In genomic region chr4:149343614-149344013, GRCh38 we compare ENCODE assay signal across 22 cellular contexts.
DNase-seq lines count a peak whose midpoint lies in the region; ATAC-seq, FAIRE-seq and TF ChIP-seq lines count a peak whose summit lies in the region.
"Had no signal": no experiment of that assay in that cellular context is flagged by ENCODE, and none has a peak within 500 bp of the region (broad histone marks: within the 10 kb centered on the region; RNA-seq: fewer than 3 reads in every experiment).

No MANE protein-coding gene starts in this region.

- no peak for ATAC-seq in GM21367 (IDR thresholded peaks at IDR 0.05; ENCODE audit: unreplicated experiment)
- ATAC-seq: GM23338, HCT116 had no signal

- H3K36me3 ChIP-seq in OCI-LY3 (replicated peaks; ENCODE audit: low read depth, low read length) = no peaks in the 10 kb centered on the region
- no peaks in the 10 kb centered on the region for H3K36me3 ChIP-seq in bronchial epithelial cell (ENCODE audit: control insufficient read depth, insufficient read depth, low read length)
- H3K36me3 ChIP-seq: BE2C had no signal

- H3K27ac ChIP-seq in OCI-LY3 (ENCODE audit: low read length) = no peak overlapping the region
- H3K27ac ChIP-seq: HL-60 had no signal

- H3K9me3 ChIP-seq in OCI-LY3 (ENCODE audit: insufficient read depth, low read length) = no peaks in the 10 kb centered on the region
- H3K9me3 ChIP-seq: BE2C had no signal

- H3K9ac ChIP-seq in OCI-LY3 (ENCODE audit: low read length) = no peak overlapping the region

- H3K4me1 ChIP-seq in OCI-LY3 (ENCODE audit: low read length) = no peaks in the 10 kb centered on the region
- H3K4me1 ChIP-seq: BE2C had no signal

- no peak overlapping the region for H3K4me3 ChIP-seq in OCI-LY3 (ENCODE audit: low read length)
- no peak overlapping the region for H3K4me3 ChIP-seq in bronchial epithelial cell (ENCODE audit: low read depth, low read length)
- no peak overlapping the region for H3K4me3 ChIP-seq in fibroblast of mammary gland (ENCODE audit: control insufficient read depth, low read depth, low read length)
- H3K4me3 ChIP-seq: GM23338 had no signal

- no peaks in the 10 kb centered on the region for H3K36me3 Mint-ChIP-seq in T-helper 2 cell treated with Interferon-gamma antibody and Interleukin-4, amounts not matched to agents 5 μg/mL and 100 μg/mL, for 36 hours (ENCODE audit: low read depth)
- H3K36me3 Mint-ChIP-seq: CD4-positive, CD25-positive, alpha-beta regulatory T cell; CD8-positive, alpha-beta memory T cell had no signal

- H3K27ac Mint-ChIP-seq in T-helper 2 cell treated with Interferon-gamma antibody and Interleukin-4, amounts not matched to agents 5 μg/mL and 100 μg/mL, for 36 hours = no peak overlapping the region
- H3K27ac Mint-ChIP-seq: CD4-positive, CD25-positive, alpha-beta regulatory T cell; CD8-positive, alpha-beta memory T cell; GM23338; HFFc6 had no signal

- H3K9me3 Mint-ChIP-seq in T-helper 2 cell treated with Interferon-gamma antibody and Interleukin-4, amounts not matched to agents 5 μg/mL and 100 μg/mL, for 36 hours = peaks cover 14% of the 10 kb centered on the region

- TF ChIP-seq CTCF in OCI-LY3 (IDR thresholded peaks at IDR 0.05; ENCODE audit: low read depth, low read length) (no peak), bronchial epithelial cell (IDR thresholded peaks at IDR 0.05; ENCODE audit: insufficient read depth, low read length, severe bottlenecking) (no peak), fibroblast of mammary gland (conservative IDR thresholded peaks at IDR 0.05; ENCODE audit: control insufficient read depth, insufficient read depth, low read depth, low read length) (no peak)

- no peaks in the 10 kb centered on the region for H3K79me2 ChIP-seq in OCI-LY3 (ENCODE audit: low read length)

- H3K4me2 ChIP-seq in OCI-LY3 (ENCODE audit: low read length) = no peak overlapping the region
- H3K4me2 ChIP-seq: GM23338 had no signal

- H3K4me1 Mint-ChIP-seq in T-helper 2 cell treated with Interferon-gamma antibody and Interleukin-4, amounts not matched to agents 5 μg/mL and 100 μg/mL, for 36 hours (ENCODE audit: low read depth) = no peaks in the 10 kb centered on the region
- H3K4me1 Mint-ChIP-seq: CD4-positive, CD25-positive, alpha-beta regulatory T cell; CD8-positive, alpha-beta memory T cell; GM23338 had no signal

- peak; percentile 65 for DNase-seq in bronchial epithelial cell (ENCODE audit: low read depth)
- peak; percentile 32 for DNase-seq in fibroblast of mammary gland (ENCODE audit: low read depth)
- DNase-seq in T-helper 2 cell treated with Interferon-gamma antibody and Interleukin-4, amounts not matched to agents 5 μg/mL and 100 μg/mL, for 36 hours (ENCODE audit: low spot score) = no peak
- no peak for DNase-seq in activated CD8-positive, alpha-beta memory T cell treated with anti-CD3 and anti-CD28 coated beads for 24 hours
- DNase-seq: ACHN; BE2C; C1 segment of cervical spinal cord; CD4-positive, CD25-positive, alpha-beta regulatory T cell; CD8-positive, alpha-beta memory T cell; COR-L47; DMS 273 treated with DMSO at 0.1 percent for 48 hours; DND-41; EL; H7; HFFc6 had no signal

- FAIRE-seq in bronchial epithelial cell (lab: Jason Lieb, UNC) = peak; percentile 84
- FAIRE-seq: G401.6, GM12891 had no signal

- H2AFZ ChIP-seq in OCI-LY3 (ENCODE audit: low read depth, low read length) = 0 out of 2 replicates have a peak overlapping the region, but pooled peaks have one; percentile 5
- H2AFZ ChIP-seq: GM23338 had no signal

- no peaks in the 10 kb centered on the region for H4K20me1 ChIP-seq in OCI-LY3 (ENCODE audit: insufficient read depth, low read length)

- no peak overlapping the region for H3K4me3 Mint-ChIP-seq in T-helper 2 cell treated with Interferon-gamma antibody and Interleukin-4, amounts not matched to agents 5 μg/mL and 100 μg/mL, for 36 hours
- H3K4me3 Mint-ChIP-seq: CD4-positive, CD25-positive, alpha-beta regulatory T cell; CD8-positive, alpha-beta memory T cell; GM23338; HFFc6 had no signal

- H3K27me3 Mint-ChIP-seq in T-helper 2 cell treated with Interferon-gamma antibody and Interleukin-4, amounts not matched to agents 5 μg/mL and 100 μg/mL, for 36 hours (ENCODE audit: low read depth) = no peaks in the 10 kb centered on the region
- H3K27me3 Mint-ChIP-seq: CD4-positive, CD25-positive, alpha-beta regulatory T cell; CD8-positive, alpha-beta memory T cell had no signal

- no peaks in the 10 kb centered on the region for H3K27me3 ChIP-seq in OCI-LY3 (ENCODE audit: low read depth, low read length)
- H3K27me3 ChIP-seq in bronchial epithelial cell (ENCODE audit: control insufficient read depth, insufficient read depth, low read length) = no peaks in the 10 kb centered on the region
- H3K27me3 ChIP-seq: BE2C had no signal

Comparison
In these comparisons a context has a peak if more than half of its experiments do, and no peak if none do; other contexts are left out.
1. DNase-seq: peak in bronchial epithelial cell (single experiment) and fibroblast of mammary gland (single experiment); none in T-helper 2 cell treated with Interferon-gamma antibody and Interleukin-4, amounts not matched to agents 5 μg/mL and 100 μg/mL, for 36 hours (single experiment) and activated CD8-positive, alpha-beta memory T cell treated with anti-CD3 and anti-CD28 coated beads for 24 hours (single experiment).